In genomic region chr4:83870551-83870950, GRCh38 we compare ENCODE assay signal across 16 cellular contexts.
DNase-seq lines count a peak whose midpoint lies in the region; ATAC-seq, FAIRE-seq and TF ChIP-seq lines count a peak whose summit lies in the region.
"Had no signal": no experiment of that assay in that cellular context is flagged by ENCODE, and none has a peak within 500 bp of the region (broad histone marks: within the 10 kb centered on the region; RNA-seq: fewer than 3 reads in every experiment).

No MANE protein-coding gene starts in this region.

- no peaks in the 10 kb centered on the region for H3K27me3 Mint-ChIP-seq in astrocyte (ENCODE audit: low read depth, unreplicated experiment)

- no peak overlapping the region for H3K4me3 ChIP-seq in astrocyte (ENCODE audit: insufficient read depth, low read depth, low read length)
- H3K4me3 ChIP-seq: GM12878, K562 had no signal

- peaks cover 3% of the 10 kb centered on the region for H3K9me3 Mint-ChIP-seq in astrocyte (ENCODE audit: unreplicated experiment)
- H3K9me3 Mint-ChIP-seq: CD4-positive, alpha-beta T cell; HFFc6 had no signal

- no peak overlapping the region for H3K27ac ChIP-seq in astrocyte (ENCODE audit: low read depth, low read length)
- H3K27ac ChIP-seq: HL-60 had no signal

- H3K27ac Mint-ChIP-seq in astrocyte (ENCODE audit: unreplicated experiment): no peak overlapping the region
- H3K27ac Mint-ChIP-seq: B cell; CD4-positive, alpha-beta T cell; HFFc6 had no signal

- no peak for ATAC-seq in HG03039 (IDR thresholded peaks at IDR 0.05; ENCODE audit: unreplicated experiment)
- no peak for ATAC-seq in GM18498 (IDR thresholded peaks at IDR 0.05; ENCODE audit: unreplicated experiment)
- ATAC-seq: GM12878 had no signal

- H3K36me3 ChIP-seq in astrocyte (ENCODE audit: insufficient read depth, low read length): no peaks in the 10 kb centered on the region

- no peaks in the 10 kb centered on the region for H3K27me3 ChIP-seq in astrocyte (ENCODE audit: insufficient read depth, low read length)

- no peak overlapping the region for H3K4me2 ChIP-seq in astrocyte (ENCODE audit: low read length)

- no peak for TF ChIP-seq CTCF in astrocyte (IDR thresholded peaks at IDR 0.05; ENCODE audit: insufficient read depth, low read depth, low read length)

- H3K79me2 ChIP-seq in astrocyte (ENCODE audit: insufficient read depth, low read length): no peaks in the 10 kb centered on the region

- H3K9me3 ChIP-seq in astrocyte (ENCODE audit: insufficient read depth, low read depth, low read length): no peaks in the 10 kb centered on the region

- no peak overlapping the region for H3K9ac ChIP-seq in astrocyte (ENCODE audit: low read length)

- DNase-seq in COLO829 (ENCODE audit: low spot score) (peak; percentile 27), astrocyte (ENCODE audit: low read depth) (no peak), inferior parietal cortex (ENCODE audit: extremely low spot score) (peak; percentile 5), superior temporal gyrus (ENCODE audit: extremely low spot score) (peak; percentile 38), SKM-1 (lab: John Stamatoyannopoulos, UW; ENCODE audit: unreplicated experiment) (no peak)
- DNase-seq: ACHN; CD4-positive, alpha-beta T cell; DMS79; HCEC 1CT; HFFc6 had no signal

- H3K4me1 Mint-ChIP-seq in astrocyte (ENCODE audit: low read depth, unreplicated experiment): peaks cover 18% of the 10 kb centered on the region
- H3K4me1 Mint-ChIP-seq: B cell had no signal

- H4K20me1 ChIP-seq in astrocyte (ENCODE audit: insufficient read depth, low read length): no peaks in the 10 kb centered on the region

- peaks cover 6% of the 10 kb centered on the region for H3K4me1 ChIP-seq in astrocyte (ENCODE audit: insufficient read depth, low read length)

- H2AFZ ChIP-seq in astrocyte (ENCODE audit: low read depth, low read length): peak overlapping the region; percentile 42

- no peaks in the 10 kb centered on the region for H3K36me3 Mint-ChIP-seq in astrocyte (ENCODE audit: low read depth, unreplicated experiment)

- FAIRE-seq in astrocyte (lab: Jason Lieb, UNC): no peak
- FAIRE-seq: GM12878, K562 had no signal

- no peak overlapping the region for H3K4me3 Mint-ChIP-seq in astrocyte (ENCODE audit: unreplicated experiment)
- H3K4me3 Mint-ChIP-seq: B cell; CD4-positive, alpha-beta T cell; HFFc6 had no signal

Comparison
In these comparisons a context has a peak if more than half of its experiments do, and no peak if none do; other contexts are left out.
1. DNase-seq: peak in COLO829 (single experiment), inferior parietal cortex (single experiment) and superior temporal gyrus (single experiment); none in astrocyte (single experiment) and SKM-1 (single experiment).